ENCODE assay signal across 27 cellular contexts in genomic region chr10:131237991-131238651, GRCh38.
DNase-seq lines count a peak whose midpoint lies in the region; ATAC-seq, FAIRE-seq and TF ChIP-seq lines count a peak whose summit lies in the region.
"Had no signal": no experiment of that assay in that cellular context is flagged by ENCODE, and none has a peak within 500 bp of the region (broad histone marks: within the 10 kb centered on the region; RNA-seq: fewer than 3 reads in every experiment).

No MANE protein-coding gene starts in this region.

- H3K4me1 Mint-ChIP-seq in effector memory CD8-positive, alpha-beta T cell (ENCODE audit: low read depth in 2 of 2), result no peaks in the 10 kb centered on the region
- H3K4me1 Mint-ChIP-seq: CD14-positive monocyte; CD4-positive, alpha-beta memory T cell; CD4-positive, CD25-positive, alpha-beta regulatory T cell; CD8-positive, alpha-beta memory T cell had no signal

- H3K27ac Mint-ChIP-seq in effector memory CD8-positive, alpha-beta T cell, result no peak overlapping the region
- H3K27ac Mint-ChIP-seq: CD4-positive, CD25-positive, alpha-beta regulatory T cell; CD8-positive, alpha-beta memory T cell had no signal

- H4K8ac ChIP-seq in neuronal stem cell (ENCODE audit: low read depth, low read length), result no peak overlapping the region

- H4K91ac ChIP-seq in neuronal stem cell (ENCODE audit: low read depth, low read length, poor library complexity), result no peak overlapping the region

- peak; percentile 51 for DNase-seq in kidney
- DNase-seq in neuronal stem cell (ENCODE audit: low spot score), result no peak
- peak; percentile 66 for DNase-seq in spleen
- no peak for DNase-seq in tibial artery
- no peak for DNase-seq in GM10248 (ENCODE audit: extremely low spot score)
- DNase-seq in effector memory CD8-positive, alpha-beta T cell, result no peak
- DNase-seq in GM23248, result no peak
- DNase-seq: 8988T; ACHN; BE2C; C1 segment of cervical spinal cord; CD4-positive, alpha-beta memory T cell; CD4-positive, CD25-positive, alpha-beta regulatory T cell; COR-L47; DMS 273 treated with DMSO at 0.1 percent for 48 hours; DMS153; DMS53; DMS79; DND-41; EL; GDM1 had no signal

- no peak overlapping the region for H3K4ac ChIP-seq in neuronal stem cell (ENCODE audit: low read length)

- H2BK5ac ChIP-seq in neuronal stem cell (ENCODE audit: low read length), result peak overlapping the region; percentile 2

- H3K9me3 ChIP-seq in BLaER1 treated with 17β-estradiol and CSF1 and Interleukin-3, amounts not matched to agents 10 nM and 100 nM (replicated peaks in 1 of 11), result peaks cover 14 to 36% (median 34%) of the 10 kb centered on the region in 11 experiments
- H3K9me3 ChIP-seq in kidney (ENCODE audit: control insufficient read depth in 1 of 2, low read length in 2 of 2), result no peaks in the 10 kb centered on the region
- peaks cover 0 to 2% of the 10 kb centered on the region in 2 donors for H3K9me3 ChIP-seq in neuronal stem cell (replicated peaks in 1 of 2; ENCODE audit: control insufficient read depth in 2 of 2, insufficient read depth in 1 of 2, low read depth in 1 of 2, low read length in 2 of 2)
- H3K9me3 ChIP-seq in spleen, result peaks cover 0 to 13% (median 3%) of the 10 kb centered on the region in 8 donors
- no peaks in the 10 kb centered on the region for H3K9me3 ChIP-seq in tibial artery
- no peaks in the 10 kb centered on the region for H3K9me3 ChIP-seq in GM23248 (ENCODE audit: low read depth)
- H3K9me3 ChIP-seq: BE2C had no signal

- H3K27me3 ChIP-seq in BLaER1 treated with 17β-estradiol and CSF1 and Interleukin-3, amounts not matched to agents 10 nM and 100 nM, result peaks cover 0 to 18% (median 0%) of the 10 kb centered on the region in 11 experiments; a peak in 3 of 22 replicates
- no peaks in the 10 kb centered on the region for H3K27me3 ChIP-seq in neuronal stem cell (ENCODE audit: control insufficient read depth in 3 of 3, insufficient read depth in 3 of 3, low read depth in 1 of 3, low read length in 3 of 3)
- peaks cover 0 to 27% (median 0%) of the 10 kb centered on the region in 7 donors for H3K27me3 ChIP-seq in spleen (replicated peaks in 1 of 7)
- H3K27me3 ChIP-seq in tibial artery, result peaks cover 0 to 14% of the 10 kb centered on the region in 2 donors
- H3K27me3 ChIP-seq in GM23248 (replicated peaks; ENCODE audit: insufficient read depth), result no peaks in the 10 kb centered on the region
- H3K27me3 ChIP-seq: BE2C had no signal

- CTCF ChIA-PET in GM10248 (lab: Yijun Ruan, JAX), result no interaction called here

- no peak for TF ChIP-seq POLR2A in spleen (IDR thresholded peaks at IDR 0.05)

- H3K36me3 ChIP-seq in BLaER1 treated with 17β-estradiol and CSF1 and Interleukin-3, amounts not matched to agents 10 nM and 100 nM, result peaks cover 0 to 42% (median 10%) of the 10 kb centered on the region in 11 experiments; a peak in 11 of 22 replicates
- H3K36me3 ChIP-seq in kidney (ENCODE audit: control insufficient read depth in 1 of 2, insufficient read depth in 2 of 2, low read length in 2 of 2) (no peaks in the 10 kb centered on the region), neuronal stem cell (replicated peaks in 1 of 2; ENCODE audit: control insufficient read depth in 2 of 2, insufficient read depth in 2 of 2, low read length in 2 of 2) (no peaks in the 10 kb centered on the region), spleen (no peaks in the 10 kb centered on the region), tibial artery (no peaks in the 10 kb centered on the region), GM23248 (ENCODE audit: low read depth) (no peaks in the 10 kb centered on the region)
- H3K36me3 ChIP-seq: BE2C had no signal

- WGBS in neuronal stem cell (ENCODE audit: extremely low coverage in 2 of 2, insufficient read length in 2 of 2, insufficient replicate concordance in 1 of 2), 2 donors, result no CpG with 5 or more reads among the region's 20 CpGs
- WGBS in spleen, 5 donors, result 84 to 89% (median 86%) methylated on average over 20 of the region's 20 CpGs
- 48 to 49% methylated on average over 20 of the region's 20 CpGs for WGBS in GM23248 (ENCODE audit: low coverage in 1 of 2, low lambda C conversion rate in 2 of 2, missing lambda C conversion rate in 2 of 2), 2 experiments

- no peaks in the 10 kb centered on the region for H3F3A ChIP-seq in GM23248 (ENCODE audit: insufficient read depth)

- peaks cover 22 to 100% (median 68%) of the 10 kb centered on the region in 10 experiments for H3K4me1 ChIP-seq in BLaER1 treated with 17β-estradiol and CSF1 and Interleukin-3, amounts not matched to agents 10 nM and 100 nM
- H3K4me1 ChIP-seq in kidney (ENCODE audit: control insufficient read depth in 1 of 2, insufficient read depth in 1 of 2, low read depth in 1 of 2, low read length in 2 of 2) (no peaks in the 10 kb centered on the region), neuronal stem cell (ENCODE audit: control insufficient read depth in 2 of 2, insufficient read depth in 1 of 2, low read depth in 1 of 2, low read length in 2 of 2) (no peaks in the 10 kb centered on the region), spleen (no peaks in the 10 kb centered on the region), tibial artery (no peaks in the 10 kb centered on the region), GM23248 (ENCODE audit: insufficient read depth) (no peaks in the 10 kb centered on the region)
- H3K4me1 ChIP-seq: BE2C had no signal

- H2AFZ ChIP-seq in neuronal stem cell (ENCODE audit: low read length) (no peak overlapping the region), GM23248 (no peak overlapping the region)

- intact Hi-C loops in kidney (cut with DNase I) (no loop called here), spleen (cut with DNase I; ENCODE audit: low total_unique reads) (no loop called here), tibial artery (cut with DNase I; ENCODE audit: low total_unique reads) (no loop called here)

- no peaks in the 10 kb centered on the region for H3K79me2 ChIP-seq in GM23248 (ENCODE audit: insufficient read depth)

- ATAC-seq in effector memory CD8-positive, alpha-beta T cell (replicated peaks), result no peak

- no peak overlapping the region for H2AK5ac ChIP-seq in neuronal stem cell (ENCODE audit: low read depth, low read length)

- no peaks in the 10 kb centered on the region for H3K36me3 Mint-ChIP-seq in effector memory CD8-positive, alpha-beta T cell (ENCODE audit: insufficient read depth)
- H3K36me3 Mint-ChIP-seq: CD14-positive monocyte; CD4-positive, alpha-beta memory T cell; CD4-positive, CD25-positive, alpha-beta regulatory T cell; CD8-positive, alpha-beta memory T cell had no signal

- TF ChIP-seq CTCF in kidney (IDR thresholded peaks at IDR 0.05; ENCODE audit: borderline replicate concordance, extremely low read depth, insufficient read depth), result no peak
- no peak for TF ChIP-seq CTCF in spleen (IDR thresholded peaks at IDR 0.05 in 8 of 11, conservative IDR thresholded peaks at IDR 0.05 in 3 of 11)
- no peak for TF ChIP-seq CTCF in tibial artery (IDR thresholded peaks at IDR 0.05)
- no peak for TF ChIP-seq CTCF in GM10248 (IDR thresholded peaks at IDR 0.05; ENCODE audit: control extremely low read depth, extremely low read depth, low read depth, missing control alignments)

- no peak overlapping the region for H2BK12ac ChIP-seq in neuronal stem cell (ENCODE audit: low read length)

- FAIRE-seq in kidney (lab: Jason Lieb, UNC), result no peak
- FAIRE-seq: A204.1, GM12891, GM19239 had no signal

- H2BK15ac ChIP-seq in neuronal stem cell (ENCODE audit: low read length), result no peak overlapping the region

- peak overlapping the region; percentile 40 to 99 (median 86) for H3K4me2 ChIP-seq in BLaER1 treated with 17β-estradiol and CSF1 and Interleukin-3, amounts not matched to agents 10 nM and 100 nM
- H3K4me2 ChIP-seq in neuronal stem cell (ENCODE audit: insufficient read depth, low read length, poor library complexity, severe bottlenecking), result no peak overlapping the region
- H3K4me2 ChIP-seq in GM23248 (ENCODE audit: unreplicated experiment), result no peak overlapping the region

- no peaks in the 10 kb centered on the region; a peak in 1 of 22 replicates for H4K20me1 ChIP-seq in BLaER1 treated with 17β-estradiol and CSF1 and Interleukin-3, amounts not matched to agents 10 nM and 100 nM
- H4K20me1 ChIP-seq in GM23248 (ENCODE audit: insufficient read depth), result no peaks in the 10 kb centered on the region

- no peak overlapping the region for H3K23ac ChIP-seq in neuronal stem cell (ENCODE audit: low read depth, low read length, poor library complexity)

- H3K4me3 ChIP-seq in BLaER1 treated with 17β-estradiol and CSF1 and Interleukin-3, amounts not matched to agents 10 nM and 100 nM, result peak overlapping the region in 3 of 10 experiments; percentile 15 to 54 (median 19); a peak in 6 of 20 replicates
- H3K4me3 ChIP-seq in kidney (ENCODE audit: low read length in 2 of 2), result no peak overlapping the region
- H3K4me3 ChIP-seq in neuronal stem cell (ENCODE audit: low read length in 2 of 2), result no peak overlapping the region
- no peak overlapping the region for H3K4me3 ChIP-seq in spleen
- no peak overlapping the region for H3K4me3 ChIP-seq in tibial artery
- no peak overlapping the region for H3K4me3 ChIP-seq in GM23248

- in situ Hi-C loops in GM23248 (cut with MboI), result no loop called here

- no peaks in the 10 kb centered on the region for H3K9me2 ChIP-seq in GM23248 (ENCODE audit: insufficient read depth)

- POLR2A ChIA-PET in GM10248 (lab: Yijun Ruan, JAX), result no interaction called here

- H2BK120ac ChIP-seq in neuronal stem cell (ENCODE audit: low read depth, low read length), result no peak overlapping the region

- H3K27me3 Mint-ChIP-seq in effector memory CD8-positive, alpha-beta T cell, result no peaks in the 10 kb centered on the region
- H3K27me3 Mint-ChIP-seq: CD4-positive, CD25-positive, alpha-beta regulatory T cell; CD8-positive, alpha-beta memory T cell had no signal

- peak overlapping the region in 7 of 11 experiments; percentile 2 to 64 (median 37); a peak in 10 of 22 replicates for H3K9ac ChIP-seq in BLaER1 treated with 17β-estradiol and CSF1 and Interleukin-3, amounts not matched to agents 10 nM and 100 nM
- no peak overlapping the region for H3K9ac ChIP-seq in kidney (ENCODE audit: low read length in 2 of 2)
- no peak overlapping the region for H3K9ac ChIP-seq in neuronal stem cell (ENCODE audit: low read depth, low read length, poor library complexity)
- no peak overlapping the region for H3K9ac ChIP-seq in GM23248

- H3K9me3 Mint-ChIP-seq in effector memory CD8-positive, alpha-beta T cell, result no peaks in the 10 kb centered on the region

- no peak overlapping the region for H3K18ac ChIP-seq in neuronal stem cell (ENCODE audit: low read length)

- H3K14ac ChIP-seq in neuronal stem cell (ENCODE audit: low read length), result no peak overlapping the region

- H3K4me3 Mint-ChIP-seq in effector memory CD8-positive, alpha-beta T cell, result no peak overlapping the region
- H3K4me3 Mint-ChIP-seq: CD14-positive monocyte; CD4-positive, alpha-beta memory T cell; CD4-positive, CD25-positive, alpha-beta regulatory T cell; CD8-positive, alpha-beta memory T cell had no signal

- H3K27ac ChIP-seq in BLaER1 treated with 17β-estradiol and CSF1 and Interleukin-3, amounts not matched to agents 10 nM and 100 nM, result peak overlapping the region in 7 of 11 experiments; percentile 14 to 72 (median 64); a peak in 12 of 22 replicates
- H3K27ac ChIP-seq in kidney (ENCODE audit: low read depth in 2 of 2, low read length in 2 of 2) (no peak overlapping the region), neuronal stem cell (replicated peaks; ENCODE audit: low read length) (no peak overlapping the region), spleen (no peak overlapping the region), tibial artery (no peak overlapping the region), GM23248 (no peak overlapping the region)

- no peaks in the 10 kb centered on the region for H3K79me1 ChIP-seq in neuronal stem cell (ENCODE audit: low read depth, low read length)

Comparison
In these comparisons a context has a peak if more than half of its experiments do, and no peak if none do; other contexts are left out.
1. H3K27ac ChIP-seq: peak in BLaER1 treated with 17β-estradiol and CSF1 and Interleukin-3, amounts not matched to agents 10 nM and 100 nM (7 of 11); none in kidney (0 of 2), neuronal stem cell (single experiment), spleen (0 of 8), tibial artery (0 of 2) and GM23248 (single experiment).
2. H3K4me2 ChIP-seq: peak in BLaER1 treated with 17β-estradiol and CSF1 and Interleukin-3, amounts not matched to agents 10 nM and 100 nM (11 of 11); none in neuronal stem cell (single experiment) and GM23248 (single experiment).
3. H3K9ac ChIP-seq: peak in BLaER1 treated with 17β-estradiol and CSF1 and Interleukin-3, amounts not matched to agents 10 nM and 100 nM (7 of 11); none in kidney (0 of 2), neuronal stem cell (single experiment) and GM23248 (single experiment).
4. DNase-seq: peak in kidney (single experiment) and spleen (single experiment); none in neuronal stem cell (single experiment), tibial artery (0 of 2), GM10248 (single experiment), effector memory CD8-positive, alpha-beta T cell (0 of 3) and GM23248 (single experiment).